ENCODE assay signal across 38 cellular contexts in genomic region chr1:51072651-51073050, GRCh38. TPM values are rescaled to one million over a fixed set of nuclear protein-coding genes. Genes with fewer than 3 reads are reported as not detected.
"Had no signal": no experiment of that assay in that cellular context is flagged by ENCODE, and none has a peak within 500 bp of the region (broad histone marks: within the 10 kb centered on the region; RNA-seq: fewer than 3 reads in every experiment).

No MANE protein-coding gene starts in this region.

- H3K4me3 ChIP-seq: adrenal gland, body of pancreas, breast epithelium, colonic mucosa had no signal

- H3K9me3 ChIP-seq: adrenal gland, body of pancreas, breast epithelium, colonic mucosa had no signal

- H3K27ac ChIP-seq: adrenal gland, body of pancreas, brain microvascular endothelial cell, breast epithelium, colonic mucosa, VCaP had no signal

- H3K36me3 ChIP-seq: adrenal gland, brain microvascular endothelial cell, breast epithelium, colonic mucosa had no signal

- DNase-seq: activated B cell treated with CpG ODN at 0.5 μM for 24 hours; activated CD4-positive, alpha-beta memory T cell treated with anti-CD3 and anti-CD28 coated beads for 36 hours; activated CD4-positive, alpha-beta T cell treated with anti-CD3 and anti-CD28 coated beads for 4 hours; activated CD4-positive, alpha-beta T cell treated with anti-CD3 and anti-CD28 coated beads, Interleukin-2, amount 50 U/mL, for 1 hour; activated CD4-positive, alpha-beta T cell treated with anti-CD3 and anti-CD28 coated beads, Interleukin-2, amount 50 U/mL, for 4 hours; activated CD4-positive, CD25-positive, alpha-beta regulatory T cell treated with anti-CD3 and anti-CD28 coated beads, Interleukin-2, amount 50 U/mL, for 72 hours; activated CD8-positive, alpha-beta memory T cell treated with anti-CD3 and anti-CD28 coated beads, Interleukin-2, amount 50 U/mL, for 4 hours; activated CD8-positive, alpha-beta T cell treated with anti-CD3 and anti-CD28 coated beads for 36 hours; activated effector memory CD4-positive, alpha-beta T cell treated with anti-CD3 and anti-CD28 coated beads, Interleukin-2, amount 50 U/mL, for 16 hours; activated gamma-delta T cell treated with Interleukin-2 at 50 U/mL for 16 hours; activated naive CD4-positive, alpha-beta T cell; activated naive CD4-positive, alpha-beta T cell treated with anti-CD3 and anti-CD28 coated beads for 36 hours; activated naive CD4-positive, alpha-beta T cell treated with anti-CD3 and anti-CD28 coated beads, Interleukin-2, amount 50 U/mL, for 16 hours; activated naive CD8-positive, alpha-beta T cell treated with anti-CD3 and anti-CD28 coated beads for 36 hours; activated T-cell treated with anti-CD3 and anti-CD28 coated beads for 4 hours; activated T-cell treated with anti-CD3 and anti-CD28 coated beads, Interleukin-2, amount 50 U/mL, for 1 hour; activated T-cell treated with anti-CD3 and anti-CD28 coated beads, Interleukin-2, amount 50 U/mL, for 4 hours; activated T-cell treated with anti-CD3 and anti-CD28 coated beads, Interleukin-2, amount 50 U/mL, for 72 hours; adrenal gland; amniotic stem cell; body of pancreas; brain microvascular endothelial cell; cerebellar nuclear complex; T-helper 2 cell; T-helper 9 cell had no signal

- FAIRE-seq: astrocyte, TTC549 had no signal

- ATAC-seq: activated CD8-positive, alpha-beta T cell treated with anti-CD3 and anti-CD28 coated beads for 36 hours; activated naive CD4-positive, alpha-beta T cell treated with anti-CD3 and anti-CD28 coated beads, Interleukin-2, amount 50 U/mL, for 72 hours; activated T-cell treated with anti-CD3 and anti-CD28 coated beads, Interleukin-2, amount 50 U/mL, for 4 hours; activated T-cell treated with anti-CD3 and anti-CD28 coated beads, Interleukin-2, amount 50 U/mL, for 72 hours; activated T-helper 17 cell treated with anti-CD3 and anti-CD28 coated beads, Interleukin-2, amount 50 U/mL, for 72 hours had no signal

- H3K27me3 ChIP-seq: body of pancreas, brain microvascular endothelial cell, breast epithelium, colonic mucosa had no signal

- H3K4me1 ChIP-seq: adrenal gland, breast epithelium, colonic mucosa had no signal

RNA-seq across cellular contexts. Expression of gene C1orf185, which starts 29.4 kb away (rescaled TPM):
- total RNA-seq: activated B cell treated with CpG ODN at 0.5 μM for 24 hours; activated CD4-positive, alpha-beta memory T cell treated with anti-CD3 and anti-CD28 coated beads for 36 hours; activated CD4-positive, alpha-beta T cell treated with anti-CD3 and anti-CD28 coated beads, Interleukin-2, amount 10 ng/mL, durations not matched to agents 24 days and 14 days; activated CD8-positive, alpha-beta memory T cell treated with anti-CD3 and anti-CD28 coated beads for 36 hours; activated CD8-positive, alpha-beta T cell treated with anti-CD3 and anti-CD28 coated beads for 36 hours; activated naive CD4-positive, alpha-beta T cell treated with anti-CD3 and anti-CD28 coated beads for 36 hours; activated naive CD4-positive, alpha-beta T cell treated with anti-CD3 and anti-CD28 coated beads, Interleukin-2, amount 50 U/mL, for 72 hours; activated naive CD8-positive, alpha-beta T cell treated with anti-CD3 and anti-CD28 coated beads for 36 hours; activated T-cell treated with anti-CD3 and anti-CD28 coated beads, Interleukin-2, amount 50 U/mL, for 4 hours; activated T-cell treated with anti-CD3 and anti-CD28 coated beads, Interleukin-2, amount 50 U/mL, for 72 hours; activated T-helper 1 cell treated with anti-CD3 and anti-CD28 coated beads, Interleukin-12 subunit alpha, Interleukin-12 subunit beta, Interleukin-2, Interleukin-4 antibody, amounts not matched to agents 30 ng/mL and 10 ng/mL and 1 ng/mL, durations not matched to agents 14 hours and 24 hours and 36 hours; activated T-helper 17 cell treated with anti-CD3 and anti-CD28 coated beads, Interleukin-2, amount 50 U/mL, for 72 hours; adrenal gland; aorta; astrocyte; body of pancreas; breast epithelium; cardiac septum; chondrocyte; colonic mucosa had no signal
- polyA plus RNA-seq: adrenal gland, aorta had no signal
